Comparison of ENCODE assay signal across 9 cellular contexts in genomic region chr2:46294185-46294836, GRCh38. TPM values are rescaled to one million over a fixed set of nuclear protein-coding genes. Genes with fewer than 3 reads are reported as not detected.
DNase-seq lines count a peak whose midpoint lies in the region; ATAC-seq and TF ChIP-seq lines count a peak whose summit lies in the region.
"Had no signal": no experiment of that assay in that cellular context is flagged by ENCODE, and none has a peak within 500 bp of the region (broad histone marks: within the 10 kb centered on the region; RNA-seq: fewer than 3 reads in every experiment).

No MANE protein-coding gene starts in this region.

- H3K27ac ChIP-seq in DND-41 (ENCODE audit: low read length), result no peak overlapping the region
- H3K27ac ChIP-seq: HL-60, suprapubic skin had no signal

- H3K4me1 ChIP-seq in DND-41 (ENCODE audit: insufficient read depth, low read length) (peaks cover 19% of the 10 kb centered on the region), adipocyte (ENCODE audit: control insufficient read depth, insufficient read depth, low read length) (peaks cover 7% of the 10 kb centered on the region), mucosa of descending colon (ENCODE audit: low read depth) (peaks cover 4% of the 10 kb centered on the region)

- no peaks in the 10 kb centered on the region for H3K9me3 ChIP-seq in DND-41 (ENCODE audit: insufficient read depth, low read length, severe bottlenecking)
- no peaks in the 10 kb centered on the region for H3K9me3 ChIP-seq in adipocyte (ENCODE audit: control insufficient read depth, low read length)
- H3K9me3 ChIP-seq in mucosa of descending colon, result no peaks in the 10 kb centered on the region
- H3K9me3 ChIP-seq: suprapubic skin had no signal

- H3K27me3 ChIP-seq in DND-41 (ENCODE audit: insufficient read depth, low read length, poor library complexity), result no peaks in the 10 kb centered on the region
- no peaks in the 10 kb centered on the region for H3K27me3 ChIP-seq in adipocyte (replicated peaks; ENCODE audit: control insufficient read depth, insufficient read depth, low read length)
- H3K27me3 ChIP-seq: suprapubic skin had no signal

- H3K36me3 ChIP-seq in DND-41 (ENCODE audit: insufficient read depth, low read length) (no peaks in the 10 kb centered on the region), adipocyte (ENCODE audit: control insufficient read depth, insufficient read depth, low read length, severe bottlenecking) (no peaks in the 10 kb centered on the region), mucosa of descending colon (ENCODE audit: low read depth) (no peaks in the 10 kb centered on the region)
- H3K36me3 ChIP-seq: suprapubic skin had no signal

- no peak for TF ChIP-seq EP300 in Ishikawa (IDR thresholded peaks at IDR 0.05; ENCODE audit: borderline replicate concordance)

- peak; percentile 71 for TF ChIP-seq RAD21 in Ishikawa (IDR thresholded peaks at IDR 0.05; ENCODE audit: low read depth)

- no peak overlapping the region for H3K9ac ChIP-seq in DND-41 (ENCODE audit: low read depth, low read length)
- no peak overlapping the region for H3K9ac ChIP-seq in adipocyte (ENCODE audit: low read length)

- no peaks in the 10 kb centered on the region for H3K79me2 ChIP-seq in DND-41 (ENCODE audit: insufficient read depth, low read length)

- intact Hi-C loops in mucosa of descending colon (cut with DNase I, micrococcal nuclease), result no loop called here

- H3K4me3 ChIP-seq in DND-41 (ENCODE audit: low read depth in 1 of 2, low read length in 2 of 2) (no peak overlapping the region), adipocyte (ENCODE audit: low read length) (no peak overlapping the region), mucosa of descending colon (no peak overlapping the region)
- H3K4me3 ChIP-seq: suprapubic skin had no signal

- DNase-seq in DND-41 (peak; percentile 36), adipocyte (ENCODE audit: low read depth) (peak; percentile 43), mucosa of descending colon (peak in 2 of 3 donors; percentile 51 to 71), GDM1 (lab: John Stamatoyannopoulos, UW) (no peak), NCI-H146 treated with DMSO at 0.1 percent for 48 hours (lab: John Stamatoyannopoulos, UW; ENCODE audit: unreplicated experiment) (no peak), omental fat pad (ENCODE audit: low spot score) (no peak)

- ATAC-seq in DND-41 (ENCODE audit: insufficient read depth, low read depth), result no peak
- ATAC-seq in mucosa of descending colon, result no peak
- no peak for ATAC-seq in omental fat pad (ENCODE audit: low FRiP score)

- TF ChIP-seq CTCF in DND-41 (IDR thresholded peaks at IDR 0.05; ENCODE audit: borderline replicate concordance, extremely low read depth, low read length, poor library complexity, severe bottlenecking) (peak; percentile 50), mucosa of descending colon (IDR thresholded peaks at IDR 0.05) (no peak), omental fat pad (IDR thresholded peaks at IDR 0.05) (no peak)

- no peak overlapping the region for H3K4me2 ChIP-seq in DND-41 (ENCODE audit: insufficient read depth, low read length)

- no peak overlapping the region for H2AFZ ChIP-seq in DND-41 (ENCODE audit: low read depth, low read length)

- no peaks in the 10 kb centered on the region for H4K20me1 ChIP-seq in DND-41 (ENCODE audit: insufficient read depth, low read length)

TF ChIP-seq in Ishikawa, 13 proteins besides CTCF, POLR2A, EP300 and RAD21:
- TF ChIP-seq REST (IDR thresholded peaks at IDR 0.05; ENCODE audit: low read depth), result no peak
- TF ChIP-seq TCF12 (IDR thresholded peaks at IDR 0.05; ENCODE audit: low read depth), result no peak
- no peak for TF ChIP-seq TEAD4 (IDR thresholded peaks at IDR 0.05)
- TF ChIP-seq MAX (IDR thresholded peaks at IDR 0.05), result no peak
- TF ChIP-seq YY1 (IDR thresholded peaks at IDR 0.05; ENCODE audit: low read depth), result no peak
- no peak for TF ChIP-seq ZBTB7A (IDR thresholded peaks at IDR 0.05; ENCODE audit: low read depth)
- no peak for TF ChIP-seq FOXM1 (IDR thresholded peaks at IDR 0.05; ENCODE audit: borderline replicate concordance, low read depth)
- TF ChIP-seq TAF1 (IDR thresholded peaks at IDR 0.05; ENCODE audit: low read depth), result no peak
- TF ChIP-seq CEBPB (IDR thresholded peaks at IDR 0.05), result no peak
- TF ChIP-seq CREB1 (IDR thresholded peaks at IDR 0.05; ENCODE audit: low read depth), result no peak
- TF ChIP-seq USF1 (IDR thresholded peaks at IDR 0.05), result no peak
- TF ChIP-seq EGR1 (IDR thresholded peaks at IDR 0.05), result no peak
- TF ChIP-seq NFIC (IDR thresholded peaks at IDR 0.05), result no peak

RNA-seq across cellular contexts. Expression of gene EPAS1, which starts 2.9 kb away (rescaled TPM):
- total RNA-seq in mucosa of descending colon (100 to 1,000 TPM; 126 to 251 (median 150) TPM), omental fat pad (100 to 1,000 TPM; 292 to 980 (median 435) TPM)

Comparison
In these comparisons a context has a peak if more than half of its experiments do, and no peak if none do; other contexts are left out.
1. DNase-seq: peak in DND-41 (single experiment), adipocyte (single experiment) and mucosa of descending colon (2 of 3); none in GDM1 (single experiment), NCI-H146 treated with DMSO at 0.1 percent for 48 hours (single experiment) and omental fat pad (single experiment).